ENCODE assay signal across 27 cellular contexts in the genomic region with DNA sequence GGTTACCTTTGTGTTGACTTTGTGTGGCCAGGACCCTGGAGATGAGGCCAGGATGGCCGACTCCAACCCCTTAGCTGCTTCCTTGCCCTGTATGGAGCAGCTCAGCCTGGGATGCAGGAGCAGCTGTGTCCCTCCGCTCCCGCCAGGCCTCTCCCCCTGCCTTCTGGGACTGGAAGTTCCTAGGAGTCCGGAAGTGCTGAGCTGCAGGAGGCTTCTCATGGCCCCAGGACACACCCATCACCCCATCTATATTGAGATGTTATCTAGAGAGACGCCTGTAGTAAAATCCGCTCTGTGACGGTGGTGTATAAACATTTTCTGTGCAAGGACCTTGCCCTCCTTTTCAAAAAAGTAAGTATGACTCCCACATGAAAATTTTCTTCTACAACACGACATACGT. TPM values are rescaled to one million over a fixed set of nuclear protein-coding genes. Genes with fewer than 3 reads are reported as not detected.
A peak's percentile ranks its signal among the peaks of the same experiment; 100 is the strongest.
DNase-seq lines count a peak whose midpoint lies in the region; ATAC-seq, FAIRE-seq and TF ChIP-seq lines count a peak whose summit lies in the region.
"Had no signal": no experiment of that assay in that cellular context is flagged by ENCODE, and none has a peak within 500 bp of the region (broad histone marks: within the 10 kb centered on the region; RNA-seq: fewer than 3 reads in every experiment).

No MANE protein-coding gene starts in this region.

- no peak overlapping the region for H3K27ac Mint-ChIP-seq in H9
- H3K27ac Mint-ChIP-seq: activated T-helper 1 cell treated with anti-CD3 and anti-CD28 coated beads, Interleukin-12 subunit alpha, Interleukin-12 subunit beta, Interleukin-2, Interleukin-4 antibody, amounts not matched to agents 30 ng/mL and 10 ng/mL and 1 ng/mL, durations not matched to agents 14 hours and 24 hours and 36 hours had no signal

- WGBS in H9 (ENCODE audit: extremely low coverage, insufficient read length, low lambda C conversion rate), result no CpG with 5 or more reads among the region's 9 CpGs
- WGBS in K562 (ENCODE audit: insufficient coverage, low coverage, missing lambda C conversion rate), result 6% methylated on average over 9 of the region's 9 CpGs
- no CpG with 5 or more reads among the region's 9 CpGs for WGBS in neuronal stem cell (ENCODE audit: extremely low coverage in 2 of 2, insufficient read length in 2 of 2, insufficient replicate concordance in 1 of 2), 2 donors
- 62% methylated on average over 8 of the region's 9 CpGs for WGBS in right lobe of liver (ENCODE audit: insufficient coverage, low coverage, low lambda C conversion rate, missing lambda C conversion rate)

- H3K4me3 Mint-ChIP-seq in H9, result no peak overlapping the region
- H3K4me3 Mint-ChIP-seq: activated T-helper 1 cell treated with anti-CD3 and anti-CD28 coated beads, Interleukin-12 subunit alpha, Interleukin-12 subunit beta, Interleukin-2, Interleukin-4 antibody, amounts not matched to agents 30 ng/mL and 10 ng/mL and 1 ng/mL, durations not matched to agents 14 hours and 24 hours and 36 hours; nephron progenitor cell had no signal

- H3K23ac ChIP-seq in H9 (ENCODE audit: insufficient read length, low read depth, low read length), result no peak overlapping the region
- H3K23ac ChIP-seq in neuronal stem cell (ENCODE audit: low read depth, low read length, poor library complexity), result peak overlapping the region; percentile 68

- TF ChIP-seq CTCF in H9 (conservative IDR thresholded peaks at IDR 0.05) (0 out of 3 replicates have a peak, but pooled peaks have one; percentile 13), K562 (IDR thresholded peaks at IDR 0.05 in 2 of 3, conservative IDR thresholded peaks at IDR 0.05 in 1 of 3; ENCODE audit: insufficient read depth in 2 of 3, low read depth in 1 of 3, low read length in 3 of 3) (no peak), kidney (IDR thresholded peaks at IDR 0.05; ENCODE audit: borderline replicate concordance, extremely low read depth, insufficient read depth) (no peak), right lobe of liver (IDR thresholded peaks at IDR 0.05) (no peak)

- no peaks in the 10 kb centered on the region for H3K27me3 ChIP-seq in H9 (ENCODE audit: insufficient read depth, low read length)
- peaks cover 2 to 10% of the 10 kb centered on the region in 2 experiments; a peak in 2 of 5 replicates for H3K27me3 ChIP-seq in K562 (ENCODE audit: control insufficient read depth in 2 of 2, insufficient read depth in 2 of 2, low read length in 2 of 2)
- H3K27me3 ChIP-seq in neuronal stem cell (ENCODE audit: control insufficient read depth in 3 of 3, insufficient read depth in 3 of 3, low read depth in 1 of 3, low read length in 3 of 3), result no peaks in the 10 kb centered on the region
- H3K27me3 ChIP-seq in right lobe of liver, result no peaks in the 10 kb centered on the region
- H3K27me3 ChIP-seq: BLaER1, transverse colon had no signal

- in situ Hi-C loops in K562 (cut with MboI), result no loop called here

- peaks cover 16 to 26% of the 10 kb centered on the region in 2 experiments for H3K9me3 Mint-ChIP-seq in H9

- no peak for FAIRE-seq in K562 (lab: Jason Lieb, UNC)
- FAIRE-seq in kidney (lab: Jason Lieb, UNC), result no peak
- FAIRE-seq: GM18507 had no signal

- no peaks in the 10 kb centered on the region for H3K23me2 ChIP-seq in H9 (ENCODE audit: insufficient read length, low read depth, low read length, poor library complexity, severe bottlenecking)

- no TSS peak for BruUV-seq in K562 (replicated peaks; lab: Mats Ljungman, UMichigan)

- no peak for TF ChIP-seq EP300 in K562 (IDR thresholded peaks at IDR 0.05; ENCODE audit: low read length)

- no peak overlapping the region for H3K4me2 ChIP-seq in H9 (ENCODE audit: insufficient read depth, insufficient read length, low read length)
- H3K4me2 ChIP-seq in K562 (ENCODE audit: insufficient read depth, low read length), result no peak overlapping the region
- H3K4me2 ChIP-seq in neuronal stem cell (ENCODE audit: insufficient read depth, low read length, poor library complexity, severe bottlenecking), result no peak overlapping the region
- H3K4me2 ChIP-seq: BLaER1 had no signal

- H2BK12ac ChIP-seq in H9 (ENCODE audit: insufficient read length, low read depth, low read length), result no peak overlapping the region
- no peak overlapping the region for H2BK12ac ChIP-seq in neuronal stem cell (ENCODE audit: low read length)

- DNase-seq in EH (ENCODE audit: low read depth) (peak; percentile 37), H9 (no peak), K562 (ENCODE audit: extremely low read depth in 1 of 4, low spot score in 3 of 4) (peak; percentile 21 to 49 (median 36)), neuronal stem cell (ENCODE audit: low spot score) (no peak), kidney (no peak), NCI-H82 treated with DMSO at 0.1 percent for 48 hours (lab: John Stamatoyannopoulos, UW; ENCODE audit: unreplicated experiment) (no peak), right lobe of liver (no peak)
- DNase-seq: ACHN; activated CD4-positive, alpha-beta T cell treated with anti-CD3 and anti-CD28 coated beads, Interleukin-2, amount 50 U/mL, for 1 hour; activated naive CD4-positive, alpha-beta T cell treated with anti-CD3 and anti-CD28 coated beads, Interleukin-2, amount 50 U/mL, for 16 hours; amniotic stem cell; DMS53; glutamatergic neuron; NCI-H1092 treated with DMSO at 0.1 percent for 48 hours; NCI-H1930; NCI-H748 treated with DMSO at 0.1 percent for 48 hours; nephron progenitor cell; stimulated activated CD4-positive, alpha-beta T cell treated with anti-CD3 and anti-CD28 coated beads, Interleukin-2, amount 100 ng/mL, for 48 hours; transverse colon; WERI-Rb-1 had no signal

- intact Hi-C loops in K562 (cut with micrococcal nuclease) (loop anchor here (10.0 kb wide), 1 partner anchor 154 kb away; no protein-coding TSS in a partner anchor), kidney (cut with DNase I) (no loop called here), right lobe of liver (cut with DNase I) (loop anchor here in 1 of 2 donors (10.0 kb wide), 1 partner anchor 206 kb away; no protein-coding TSS in a partner anchor)

- H4K8ac ChIP-seq in H9 (replicated peaks; ENCODE audit: insufficient read length, low read depth, low read length) (no peak overlapping the region), neuronal stem cell (ENCODE audit: low read depth, low read length) (no peak overlapping the region)

- H3K18ac ChIP-seq in H9 (ENCODE audit: insufficient read length, low read depth, low read length) (no peak overlapping the region), neuronal stem cell (ENCODE audit: low read length) (no peak overlapping the region)

- H3K14ac ChIP-seq in H9 (ENCODE audit: insufficient read depth, low read length), result no peak overlapping the region
- H3K14ac ChIP-seq in neuronal stem cell (ENCODE audit: low read length), result no peak overlapping the region

- H2BK15ac ChIP-seq in H9 (ENCODE audit: low read depth, low read length), result no peak overlapping the region
- no peak overlapping the region for H2BK15ac ChIP-seq in neuronal stem cell (ENCODE audit: low read length)

- no peak overlapping the region for H2BK120ac ChIP-seq in H9 (ENCODE audit: low read depth, low read length, poor library complexity, severe bottlenecking)
- H2BK120ac ChIP-seq in neuronal stem cell (ENCODE audit: low read depth, low read length), result no peak overlapping the region

- POLR2A ChIA-PET in K562 (lab: Yijun Ruan, JAX), result interaction anchor here (1.3 to 1.9 kb wide), 2 partner anchors 8 to 11 kb away, joined by 3 to 5 read pairs; no protein-coding TSS in a partner anchor

- no peaks in the 10 kb centered on the region for H3K79me2 ChIP-seq in H9 (ENCODE audit: insufficient read depth, low read length)
- no peaks in the 10 kb centered on the region for H3K79me2 ChIP-seq in K562 (ENCODE audit: control insufficient read depth, insufficient read depth, low read length)

- CTCF ChIA-PET in K562 (lab: Yijun Ruan, JAX; ENCODE audit: low intra/inter-chr PET ratio), result no interaction called here

- H4K5ac ChIP-seq in H9 (ENCODE audit: insufficient read length, low read depth, low read length), result no peak overlapping the region

- H3K4me3 ChIP-seq in K562, result no peak overlapping the region
- no peak overlapping the region for H3K4me3 ChIP-seq in neuronal stem cell (ENCODE audit: low read length in 2 of 2)
- no peak overlapping the region for H3K4me3 ChIP-seq in kidney (ENCODE audit: low read length in 2 of 2)
- H3K4me3 ChIP-seq in right lobe of liver, result no peak overlapping the region
- H3K4me3 ChIP-seq: BLaER1, lung, transverse colon had no signal

- peaks cover 0 to 6% (median 1%) of the 10 kb centered on the region in 3 experiments; a peak in 4 of 7 replicates for H3K36me3 Mint-ChIP-seq in H9 (ENCODE audit: insufficient read depth in 1 of 3, low read depth in 3 of 3)

- no peak overlapping the region for H2AFZ ChIP-seq in H9 (ENCODE audit: low read length)
- H2AFZ ChIP-seq in K562 (ENCODE audit: low read depth, low read length), result peak overlapping the region; percentile 53; the same call in 1 of the 2 replicates
- H2AFZ ChIP-seq in neuronal stem cell (ENCODE audit: low read length), result no peak overlapping the region

- no peak overlapping the region for H3K56ac ChIP-seq in H9 (ENCODE audit: insufficient read length, low read depth, low read length)

- H3K36me3 ChIP-seq in K562 (ENCODE audit: control insufficient read depth, insufficient read depth, low read length) (no peaks in the 10 kb centered on the region), neuronal stem cell (replicated peaks in 1 of 2; ENCODE audit: control insufficient read depth in 2 of 2, insufficient read depth in 2 of 2, low read length in 2 of 2) (no peaks in the 10 kb centered on the region), kidney (ENCODE audit: control insufficient read depth in 1 of 2, insufficient read depth in 2 of 2, low read length in 2 of 2) (no peaks in the 10 kb centered on the region), right lobe of liver (no peaks in the 10 kb centered on the region)
- H3K36me3 ChIP-seq: BLaER1, transverse colon, WERI-Rb-1 had no signal

- no peak overlapping the region for H2BK20ac ChIP-seq in H9 (ENCODE audit: low read depth, low read length, poor library complexity, severe bottlenecking)

- no peaks in the 10 kb centered on the region for H4K20me1 ChIP-seq in H9 (ENCODE audit: control insufficient read depth, insufficient read depth, insufficient read length)
- no peaks in the 10 kb centered on the region for H4K20me1 ChIP-seq in K562 (replicated peaks; ENCODE audit: control insufficient read depth, insufficient read depth, low read length)
- H4K20me1 ChIP-seq: BLaER1 had no signal

- H3K9ac ChIP-seq in H9 (ENCODE audit: extremely low read depth, insufficient read length, low read length) (no peak overlapping the region), K562 (ENCODE audit: insufficient read depth in 1 of 2, low read depth in 2 of 2, low read length in 2 of 2) (0 out of 4 replicates have a peak overlapping the region, but pooled peaks of 1 of the 2 experiments have one; percentile 24), neuronal stem cell (ENCODE audit: low read depth, low read length, poor library complexity) (no peak overlapping the region), kidney (ENCODE audit: low read length in 2 of 2) (no peak overlapping the region)
- H3K9ac ChIP-seq: BLaER1 had no signal

- H3K27me3 Mint-ChIP-seq in H9 (ENCODE audit: low read depth), result peaks cover 18% of the 10 kb centered on the region

- H3K4ac ChIP-seq in H9 (ENCODE audit: low read depth, low read length) (no peak overlapping the region), neuronal stem cell (ENCODE audit: low read length) (no peak overlapping the region)

- H3K79me1 ChIP-seq in H9 (ENCODE audit: insufficient read depth, low read depth, low read length, poor library complexity, severe bottlenecking), result no peaks in the 10 kb centered on the region
- no peaks in the 10 kb centered on the region for H3K79me1 ChIP-seq in neuronal stem cell (ENCODE audit: low read depth, low read length)

- no peak overlapping the region for H2AK5ac ChIP-seq in H9 (ENCODE audit: insufficient read length, low read length)
- no peak overlapping the region for H2AK5ac ChIP-seq in neuronal stem cell (ENCODE audit: low read depth, low read length)

- no peaks in the 10 kb centered on the region for H3K9me1 ChIP-seq in K562 (ENCODE audit: control insufficient read depth, insufficient read depth, low read length)

- H3K4me1 Mint-ChIP-seq in H9, result peaks cover 5 to 10% of the 10 kb centered on the region in 2 experiments; a peak in 3 of 4 replicates

- no peak for TF ChIP-seq POLR2A in K562 (conservative IDR thresholded peaks at IDR 0.05)
- TF ChIP-seq POLR2A in right lobe of liver (IDR thresholded peaks at IDR 0.05), result no peak

- H4K91ac ChIP-seq in H9 (ENCODE audit: insufficient read length, low read depth, low read length), result no peak overlapping the region
- H4K91ac ChIP-seq in neuronal stem cell (ENCODE audit: low read depth, low read length, poor library complexity), result no peak overlapping the region

- ATAC-seq in K562 (peak; percentile 65), HG02973 (IDR thresholded peaks at IDR 0.05; ENCODE audit: unreplicated experiment) (no peak), right lobe of liver (no peak)
- ATAC-seq: right cardiac atrium had no signal

- no peak for TF ChIP-seq RAD21 in K562 (CRISPR knock-in tag; conservative IDR thresholded peaks at IDR 0.05 in 1 of 2, IDR thresholded peaks at IDR 0.05 in 1 of 2)

- no peaks in the 10 kb centered on the region for H3K4me1 ChIP-seq in H9 (ENCODE audit: insufficient read depth, low read length)
- peaks cover 7 to 17% of the 10 kb centered on the region in 2 experiments; a peak in 3 of 5 replicates for H3K4me1 ChIP-seq in K562 (replicated peaks in 1 of 2; ENCODE audit: control insufficient read depth in 2 of 2, insufficient read depth in 2 of 2, low read length in 2 of 2)
- no peaks in the 10 kb centered on the region for H3K4me1 ChIP-seq in neuronal stem cell (ENCODE audit: control insufficient read depth in 2 of 2, insufficient read depth in 1 of 2, low read depth in 1 of 2, low read length in 2 of 2)
- H3K4me1 ChIP-seq in kidney (ENCODE audit: control insufficient read depth in 1 of 2, insufficient read depth in 1 of 2, low read depth in 1 of 2, low read length in 2 of 2), result no peaks in the 10 kb centered on the region
- H3K4me1 ChIP-seq in right lobe of liver, result no peaks in the 10 kb centered on the region
- H3K4me1 ChIP-seq: BLaER1, transverse colon had no signal

- H3T11ph ChIP-seq in H9 (ENCODE audit: low read length), result no peak overlapping the region

- no peaks in the 10 kb centered on the region for H3K9me3 ChIP-seq in H9 (ENCODE audit: control insufficient read depth, low read depth, low read length)
- H3K9me3 ChIP-seq in K562 (replicated peaks; ENCODE audit: control insufficient read depth, insufficient read depth, low read depth, low read length), result 0 out of 2 replicates have a peak, but pooled peaks cover 3% of the 10 kb centered on the region
- peaks cover 3 to 4% of the 10 kb centered on the region in 2 donors for H3K9me3 ChIP-seq in neuronal stem cell (replicated peaks in 1 of 2; ENCODE audit: control insufficient read depth in 2 of 2, insufficient read depth in 1 of 2, low read depth in 1 of 2, low read length in 2 of 2)
- peaks cover 0 to 3% of the 10 kb centered on the region in 2 donors for H3K9me3 ChIP-seq in kidney (ENCODE audit: control insufficient read depth in 1 of 2, low read length in 2 of 2)
- H3K9me3 ChIP-seq in right lobe of liver, result no peaks in the 10 kb centered on the region

- H3K27ac ChIP-seq in H9 (ENCODE audit: insufficient read length, low read depth, low read length) (no peak overlapping the region), K562 (ENCODE audit: extremely low read depth, low read depth, low read length) (no peak overlapping the region), neuronal stem cell (replicated peaks; ENCODE audit: low read length) (no peak overlapping the region), kidney (ENCODE audit: low read depth in 2 of 2, low read length in 2 of 2) (no peak overlapping the region), right lobe of liver (no peak overlapping the region)
- H3K27ac ChIP-seq: BLaER1, RWPE1, transverse colon, WERI-Rb-1 had no signal

- H2BK5ac ChIP-seq in H9 (ENCODE audit: insufficient read length, low read length) (no peak overlapping the region), neuronal stem cell (ENCODE audit: low read length) (no peak overlapping the region)

RNA-seq across cellular contexts. Expression of a gene that starts 27.0 kb away (rescaled TPM):
- total RNA-seq in H9 (2021) (32.5 and 35.1 TPM in 2 replicates), K562 (2014; rRNA removed) (0.14 and 0.16 TPM in 2 replicates), K562 (2014; rRNA removed; fragmentation: Illumina TruSeq; extraction: Trizol) (0.07 TPM in 1 of 2 replicates, not detected in the other), K562 (2015; rRNA removed; fragmentation: Illumina TruSeq; extraction: Trizol) (0.49 and 0.51 TPM in 2 replicates), K562 (2021) (0.31 and 0.53 TPM in 2 replicates), kidney (22.3 TPM), right lobe of liver (1 to 10 TPM in 4 of 6 experiments, under 1 TPM in 2; 0.19 to 1.8 (median 1.3) TPM)
- total RNA-seq in K562 (2011; cell fraction: chromatin; rRNA removed; ENCODE audit: low replicate concordance), result 0.99 and 1.6 TPM in 2 replicates
- total RNA-seq in K562 (2011; cell fraction: nucleolus; rRNA removed), result 0.50 and 0.53 TPM in 2 replicates
- 0.51 and 0.84 TPM in 2 replicates for total RNA-seq in K562 (2011; cell fraction: nucleoplasm; rRNA removed)
- polyA plus RNA-seq in K562 (2011; rRNA removed) (0.38 and 0.81 TPM in 2 replicates), K562 (2014; fragmentation: Illumina TruSeq; extraction: Trizol) (0.16 and 0.28 TPM in 2 replicates), K562 (2014; fragmentation: Nextera tagmentation; extraction: Ambion mirVana) (under 1 TPM in 1 of 2 experiments, not detected in 1; under 0.01 TPM), K562 (2014; rRNA removed) (0.11 and 0.54 TPM in 2 replicates), kidney (ENCODE audit: insufficient read depth, low read depth, low replicate concordance) (15.5 TPM)
- 0.79 and 0.86 TPM in 2 replicates for polyA plus RNA-seq in K562 (2011; cell fraction: cytosol; rRNA removed)
- polyA plus RNA-seq in K562 (2011; cell fraction: nucleus; rRNA removed), result 0.80 and 0.97 TPM in 2 replicates
- polyA plus RNA-seq in K562 (2012), result 0.22 and 0.35 TPM in 2 replicates
- 0.54 and 1.8 TPM in 2 replicates for polyA minus RNA-seq in K562 (2011; rRNA and poly(A)+ RNA removed)
- polyA minus RNA-seq in K562 (2011; cell fraction: cytosol; rRNA and poly(A)+ RNA removed), result 1.8 TPM in 1 of 2 replicates, not detected in the other
- 0.13 and 0.22 TPM in 2 replicates for polyA minus RNA-seq in K562 (2011; cell fraction: nucleus; rRNA and poly(A)+ RNA removed)
- polyA plus RNA-seq in neuronal stem cell (2013, experiment 1 of 2), result 12.5 TPM
- 10.5 TPM for polyA plus RNA-seq in neuronal stem cell (2013, experiment 2 of 2)

Comparison
In these comparisons a context has a peak if more than half of its experiments do, and no peak if none do; other contexts are left out.
1. DNase-seq: peak in EH (single experiment) and K562 (4 of 4); none in H9 (single experiment), neuronal stem cell (single experiment), kidney (single experiment), NCI-H82 treated with DMSO at 0.1 percent for 48 hours (single experiment) and right lobe of liver (0 of 3).